24 cellular contexts compared by ENCODE assay signal in genomic region chr3:105877625-105877913, GRCh38. TPM values are rescaled to one million over a fixed set of nuclear protein-coding genes. Genes with fewer than 3 reads are reported as not detected.
DNase-seq lines count a peak whose midpoint lies in the region; ATAC-seq and TF ChIP-seq lines count a peak whose summit lies in the region.
"Had no signal": no experiment of that assay in that cellular context is flagged by ENCODE, and none has a peak within 500 bp of the region (broad histone marks: within the 10 kb centered on the region; RNA-seq: fewer than 3 reads in every experiment).

No MANE protein-coding gene starts in this region.

- ATAC-seq in CD8-positive, alpha-beta T cell = no peak
- ATAC-seq in activated T-helper 17 cell treated with anti-CD3 and anti-CD28 coated beads, Interleukin-2, amount 50 U/mL, for 72 hours (replicated peaks) = no peak
- no peak for ATAC-seq in naive thymus-derived CD4-positive, alpha-beta T cell
- ATAC-seq in GM21390 (IDR thresholded peaks at IDR 0.05; ENCODE audit: unreplicated experiment) (no peak), HG02970 (IDR thresholded peaks at IDR 0.05; ENCODE audit: low FRiP score, unreplicated experiment) (no peak)

- CTCF ChIA-PET in CD8-positive, alpha-beta T cell (lab: Charles Lee) = interaction anchor here (0.7 kb wide), 1 partner anchor 41 kb away, joined by 3 read pairs; no protein-coding TSS in a partner anchor
- CTCF ChIA-PET in naive thymus-derived CD4-positive, alpha-beta T cell (lab: Charles Lee) = no interaction called here

- peaks cover 31% of the 10 kb centered on the region for H3K4me1 Mint-ChIP-seq in CD8-positive, alpha-beta T cell (ENCODE audit: low read depth)
- peaks cover 21% of the 10 kb centered on the region for H3K4me1 Mint-ChIP-seq in activated T-helper 17 cell treated with anti-CD3 and anti-CD28 coated beads, Interleukin-2, amount 50 U/mL, for 72 hours
- H3K4me1 Mint-ChIP-seq in naive thymus-derived CD4-positive, alpha-beta T cell = peaks cover 15 to 40% (median 31%) of the 10 kb centered on the region in 7 donors
- no peaks in the 10 kb centered on the region for H3K4me1 Mint-ChIP-seq in glutamatergic neuron (ENCODE audit: low read depth, unreplicated experiment)

- H3K4me3 Mint-ChIP-seq in CD8-positive, alpha-beta T cell = no peak overlapping the region
- H3K4me3 Mint-ChIP-seq in activated T-helper 17 cell treated with anti-CD3 and anti-CD28 coated beads, Interleukin-2, amount 50 U/mL, for 72 hours = peak overlapping the region; percentile 65
- H3K4me3 Mint-ChIP-seq in naive thymus-derived CD4-positive, alpha-beta T cell = peak overlapping the region in 5 of 10 donors; percentile 49 to 78 (median 70)
- no peak overlapping the region for H3K4me3 Mint-ChIP-seq in glutamatergic neuron (ENCODE audit: unreplicated experiment)
- H3K4me3 Mint-ChIP-seq: HFFc6 had no signal

- intact Hi-C loops in CD8-positive, alpha-beta T cell (cut with DNase I, micrococcal nuclease) = loop anchor here (1.0 to 10.0 kb wide), 2 partner anchors 8 to 1647 kb away; partner anchors contain the start of genes BBX (in 1 of the 2) and CBLB (in 1 of the 2)
- intact Hi-C loops in naive thymus-derived CD4-positive, alpha-beta T cell (cut with micrococcal nuclease) = loop anchor here (1.0 to 2.0 kb wide), 2 partner anchors 8 to 125 kb away; partner anchors contain the start of gene CBLB (in 2 of the 2)

- DNase-seq in AML-193 (lab: John Stamatoyannopoulos, UW) (peak; percentile 31 to 37), glutamatergic neuron (no peak), NCI-H1105 (lab: John Stamatoyannopoulos, UW) (no peak)
- DNase-seq in CD8-positive, alpha-beta T cell = no peak
- no peak for DNase-seq in naive thymus-derived CD4-positive, alpha-beta T cell
- DNase-seq: activated CD4-positive, alpha-beta T cell treated with anti-CD3 and anti-CD28 coated beads for 36 hours; activated CD8-positive, alpha-beta memory T cell treated with anti-CD3 and anti-CD28 coated beads, Interleukin-2, amount 50 U/mL, for 48 hours; anterior cingulate cortex; dermis blood vessel endothelial cell; DND-41; heart left ventricle; naive B cell; NCI-H2081 treated with DMSO at 0.1 percent for 48 hours; NCI-H82; PC-9; posterior cingulate gyrus; SHP77; stimulated activated CD4-positive, alpha-beta T cell treated with anti-CD3 and anti-CD28 coated beads, Interleukin-15, amount 100 ng/mL, for 24 hours; substantia nigra had no signal

- no peaks in the 10 kb centered on the region for H3K9me3 ChIP-seq in CD8-positive, alpha-beta T cell (ENCODE audit: low read length)
- H3K9me3 ChIP-seq in naive thymus-derived CD4-positive, alpha-beta T cell (ENCODE audit: control insufficient read depth in 2 of 3, low read length in 3 of 3) = no peaks in the 10 kb centered on the region
- H3K9me3 ChIP-seq: heart left ventricle had no signal

- H3K4me3 ChIP-seq in CD8-positive, alpha-beta T cell (ENCODE audit: low read depth, low read length) = no peak overlapping the region
- H3K4me3 ChIP-seq in naive thymus-derived CD4-positive, alpha-beta T cell (ENCODE audit: low read length) = peak overlapping the region; percentile 17
- H3K4me3 ChIP-seq: cardiac muscle cell, heart left ventricle, PC-9 had no signal

- peaks cover 19% of the 10 kb centered on the region for H3K4me1 ChIP-seq in CD8-positive, alpha-beta T cell (ENCODE audit: insufficient read depth, low read length)
- peaks cover 0 to 7% of the 10 kb centered on the region in 2 donors for H3K4me1 ChIP-seq in naive thymus-derived CD4-positive, alpha-beta T cell (ENCODE audit: control insufficient read depth in 2 of 2, insufficient read depth in 2 of 2, low read length in 2 of 2)

- POLR2A ChIA-PET in CD8-positive, alpha-beta T cell (lab: Charles Lee) = no interaction called here
- POLR2A ChIA-PET in naive thymus-derived CD4-positive, alpha-beta T cell (lab: Charles Lee) = interaction anchor here (2.1 kb wide), 1 partner anchor 9 kb away, joined by 10 read pairs; the partner anchor contains the start of gene CBLB

- no peaks in the 10 kb centered on the region for H3K27me3 ChIP-seq in CD8-positive, alpha-beta T cell (ENCODE audit: insufficient read depth, low read length)
- no peaks in the 10 kb centered on the region for H3K27me3 ChIP-seq in naive thymus-derived CD4-positive, alpha-beta T cell (ENCODE audit: control insufficient read depth in 2 of 2, insufficient read depth in 2 of 2, low read length in 2 of 2)
- H3K27me3 ChIP-seq: cardiac muscle cell, heart left ventricle had no signal

- no peaks in the 10 kb centered on the region for H3K27me3 Mint-ChIP-seq in CD8-positive, alpha-beta T cell (ENCODE audit: low read depth)
- H3K27me3 Mint-ChIP-seq in activated T-helper 17 cell treated with anti-CD3 and anti-CD28 coated beads, Interleukin-2, amount 50 U/mL, for 72 hours = no peaks in the 10 kb centered on the region
- H3K27me3 Mint-ChIP-seq in naive thymus-derived CD4-positive, alpha-beta T cell = no peaks in the 10 kb centered on the region
- H3K27me3 Mint-ChIP-seq in glutamatergic neuron (ENCODE audit: unreplicated experiment) = no peaks in the 10 kb centered on the region
- H3K27me3 Mint-ChIP-seq: activated CD4-positive, alpha-beta T cell treated with anti-CD3 and anti-CD28 coated beads for 36 hours; naive B cell had no signal

- H3K36me3 Mint-ChIP-seq in CD8-positive, alpha-beta T cell = no peaks in the 10 kb centered on the region
- no peaks in the 10 kb centered on the region for H3K36me3 Mint-ChIP-seq in activated T-helper 17 cell treated with anti-CD3 and anti-CD28 coated beads, Interleukin-2, amount 50 U/mL, for 72 hours (ENCODE audit: low read depth)
- H3K36me3 Mint-ChIP-seq in naive thymus-derived CD4-positive, alpha-beta T cell = peaks cover 0 to 9% (median 0%) of the 10 kb centered on the region in 5 donors
- H3K36me3 Mint-ChIP-seq in glutamatergic neuron (ENCODE audit: unreplicated experiment) = no peaks in the 10 kb centered on the region
- H3K36me3 Mint-ChIP-seq: naive B cell had no signal

- H3K36me3 ChIP-seq in CD8-positive, alpha-beta T cell (ENCODE audit: insufficient read depth, low read length) = no peaks in the 10 kb centered on the region
- H3K36me3 ChIP-seq in naive thymus-derived CD4-positive, alpha-beta T cell (ENCODE audit: control insufficient read depth in 2 of 3, insufficient read depth in 3 of 3, low read length in 3 of 3) = no peaks in the 10 kb centered on the region
- H3K36me3 ChIP-seq: cardiac muscle cell, heart left ventricle had no signal

- no peak overlapping the region for H3K27ac ChIP-seq in CD8-positive, alpha-beta T cell (ENCODE audit: low read depth, low read length)
- peak overlapping the region; percentile 41 for H3K27ac ChIP-seq in naive thymus-derived CD4-positive, alpha-beta T cell (ENCODE audit: low read depth, low read length)
- H3K27ac ChIP-seq: cardiac muscle cell, PC-9 had no signal

- peak overlapping the region; percentile 86 for H3K27ac Mint-ChIP-seq in CD8-positive, alpha-beta T cell
- H3K27ac Mint-ChIP-seq in activated T-helper 17 cell treated with anti-CD3 and anti-CD28 coated beads, Interleukin-2, amount 50 U/mL, for 72 hours = peak overlapping the region; percentile 91
- peak overlapping the region in 6 of 9 donors; percentile 9 to 93 (median 80) for H3K27ac Mint-ChIP-seq in naive thymus-derived CD4-positive, alpha-beta T cell
- H3K27ac Mint-ChIP-seq in glutamatergic neuron (ENCODE audit: unreplicated experiment) = no peak overlapping the region
- H3K27ac Mint-ChIP-seq: HFFc6 had no signal

- H3K9me3 Mint-ChIP-seq in CD8-positive, alpha-beta T cell = no peaks in the 10 kb centered on the region
- H3K9me3 Mint-ChIP-seq in activated T-helper 17 cell treated with anti-CD3 and anti-CD28 coated beads, Interleukin-2, amount 50 U/mL, for 72 hours = no peaks in the 10 kb centered on the region
- peaks cover 0 to 2% (median 0%) of the 10 kb centered on the region in 11 donors for H3K9me3 Mint-ChIP-seq in naive thymus-derived CD4-positive, alpha-beta T cell
- no peaks in the 10 kb centered on the region for H3K9me3 Mint-ChIP-seq in glutamatergic neuron (ENCODE audit: unreplicated experiment)
- H3K9me3 Mint-ChIP-seq: HFFc6 had no signal

- no peak for TF ChIP-seq CTCF in CD8-positive, alpha-beta T cell (IDR thresholded peaks at IDR 0.05)
- no peak for TF ChIP-seq CTCF in glutamatergic neuron (IDR thresholded peaks at IDR 0.05; ENCODE audit: partially characterized antibody, unreplicated experiment)

RNA-seq across cellular contexts. Expression of gene CBLB, which starts 8.8 kb away (rescaled TPM):
- 100 to 1,000 TPM; 133 to 140 TPM for total RNA-seq in CD8-positive, alpha-beta T cell
- total RNA-seq in activated T-helper 17 cell treated with anti-CD3 and anti-CD28 coated beads, Interleukin-2, amount 50 U/mL, for 72 hours = 100 to 1,000 TPM in 1 of 2 donors, 10 to 100 TPM in 1; 41.4 to 110 TPM
- 100 to 1,000 TPM in 3 of 5 experiments, 10 to 100 TPM in 2; 82.8 to 135 (median 109) TPM for total RNA-seq in naive thymus-derived CD4-positive, alpha-beta T cell
- 10 to 100 TPM; 22.4 to 30.4 TPM for polyA plus RNA-seq in naive thymus-derived CD4-positive, alpha-beta T cell
- 269 TPM for total RNA-seq in glutamatergic neuron (ENCODE audit: unreplicated experiment)

Comparison
In these comparisons a context has a peak if more than half of its experiments do, and no peak if none do; other contexts are left out.
1. DNase-seq: peak in AML-193 (2 of 2); none in CD8-positive, alpha-beta T cell (0 of 7), naive thymus-derived CD4-positive, alpha-beta T cell (0 of 9), glutamatergic neuron (single experiment) and NCI-H1105 (single experiment).